ENCODE assay signal across 16 cellular contexts in the genomic region with DNA sequence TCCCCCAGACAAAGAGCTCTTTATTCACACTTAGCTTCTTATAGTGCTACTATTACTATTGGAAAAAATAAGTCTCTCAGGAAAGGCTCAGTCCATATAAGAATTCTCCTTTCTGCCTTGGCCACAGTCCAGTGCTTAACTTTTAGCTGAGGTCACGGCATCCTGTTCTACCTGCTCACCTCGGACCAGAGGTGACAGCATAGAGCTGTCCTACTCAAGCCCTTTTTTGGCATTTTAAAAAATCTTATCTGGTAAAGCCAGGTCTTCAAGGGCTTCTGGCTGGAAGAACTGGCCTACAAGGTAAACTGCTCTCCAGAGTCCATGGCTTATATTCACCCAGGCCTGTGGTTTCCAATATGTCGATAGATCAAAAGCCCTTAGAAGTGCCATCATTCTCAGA.
DNase-seq lines count a peak whose midpoint lies in the region; ATAC-seq, FAIRE-seq and TF ChIP-seq lines count a peak whose summit lies in the region.
"Had no signal": no experiment of that assay in that cellular context is flagged by ENCODE, and none has a peak within 500 bp of the region (broad histone marks: within the 10 kb centered on the region; RNA-seq: fewer than 3 reads in every experiment).

No MANE protein-coding gene starts in this region.

- CTCF ChIA-PET in HepG2 (lab: Yijun Ruan, JAX; ENCODE audit: low intra/inter-chr PET ratio, low total read pairs) = no interaction called here

- BruUV-seq in HepG2 (replicated peaks; lab: Mats Ljungman, UMichigan) = no TSS peak

- peak overlapping the region; percentile 40 for H3K4me2 ChIP-seq in HepG2 (ENCODE audit: low read depth, low read length)

- H3K27me3 ChIP-seq in HepG2 (ENCODE audit: control insufficient read depth in 1 of 2, insufficient read depth in 2 of 2, low read length in 2 of 2) = no peaks in the 10 kb centered on the region

- no peaks in the 10 kb centered on the region for H4K20me1 ChIP-seq in HepG2 (ENCODE audit: insufficient read depth, low read length)

- no peak for FAIRE-seq in HepG2 (lab: Jason Lieb, UNC)

- H3K9ac ChIP-seq in HepG2 (ENCODE audit: insufficient read depth, low read depth, low read length) = peak overlapping the region; percentile 4; the same call in 1 of the 2 replicates
- H3K9ac ChIP-seq: GM23248 had no signal

- DNase-seq in NCI-H1417 (lab: John Stamatoyannopoulos, UW) (peak in 2 of 3 experiments; percentile 33 to 47), NCI-H1417 treated with DMSO at 0.1 percent for 48 hours (lab: John Stamatoyannopoulos, UW) (no peak), left ventricle myocardium superior (no peak), Right ventricle myocardium superior (no peak), HepG2 (ENCODE audit: low spot score) (no peak), dermis blood vessel endothelial cell (no peak)
- no peak for DNase-seq in stimulated activated naive CD4-positive, alpha-beta T cell (lab: John Stamatoyannopoulos, UW)
- DNase-seq: DMS 273 treated with DMSO at 0.1 percent for 48 hours, GDM1, GM23248, HCEC 1CT, NCI-H1105, NCI-H2171 treated with DMSO at 0.1 percent for 48 hours, NCI-H446 treated with DMSO at 0.1 percent for 48 hours had no signal

- no peak for TF ChIP-seq RAD21 in HepG2 (CRISPR knock-in tag; IDR thresholded peaks at IDR 0.05)

- no peaks in the 10 kb centered on the region for H3K36me3 ChIP-seq in HepG2 (replicated peaks in 1 of 2; ENCODE audit: control insufficient read depth in 1 of 2, insufficient read depth in 2 of 2, low read length in 2 of 2)

- POLR2A ChIA-PET in HepG2 (lab: Yijun Ruan, JAX) = no interaction called here

- H3K4me1 ChIP-seq in HepG2 (ENCODE audit: insufficient read depth, low read length) = peaks cover 48% of the 10 kb centered on the region

- in situ Hi-C loops in HepG2 (cut with HindIII; ENCODE audit: extremely low pct_ligation_motif_present, low pct_unique_long_range_greater_than_20kb) = no loop called here

- no peak for TF ChIP-seq POLR2A in HepG2 (IDR thresholded peaks at IDR 0.05; ENCODE audit: insufficient read depth in 1 of 2, low read depth in 2 of 2, low read length in 2 of 2)

- no peak overlapping the region for H2AFZ ChIP-seq in HepG2 (ENCODE audit: low read length)
- H2AFZ ChIP-seq: GM23248 had no signal

- WGBS in HepG2 (ENCODE audit: low lambda C conversion rate) = 44% methylated on average over 3 of the region's 3 CpGs

- no peak overlapping the region for H3K27ac ChIP-seq in HepG2 (ENCODE audit: extremely low read length, insufficient read depth, low read length)
- H3K27ac ChIP-seq: GM23248 had no signal

- H3K79me2 ChIP-seq in HepG2 (ENCODE audit: insufficient read depth, low read length) = no peaks in the 10 kb centered on the region

- no peak for TF ChIP-seq EP300 in HepG2 (IDR thresholded peaks at IDR 0.05; ENCODE audit: low read depth in 2 of 2, low read length in 2 of 2)
- TF ChIP-seq EP300 in HepG2 (CRISPR knock-in tag; IDR thresholded peaks at IDR 0.05; ENCODE audit: borderline replicate concordance) = no peak

- TF ChIP-seq CTCF in HepG2 (CRISPR knock-in tag; IDR thresholded peaks at IDR 0.05) = no peak

- intact Hi-C loops in left ventricle myocardium superior (cut with micrococcal nuclease) (no loop called here), Right ventricle myocardium superior (cut with DNase I) (no loop called here), HepG2 (cut with micrococcal nuclease; ENCODE audit: unreplicated experiment) (no loop called here)

- no peaks in the 10 kb centered on the region for H3K9me3 ChIP-seq in HepG2 (ENCODE audit: low read length)

- ATAC-seq in left ventricle myocardium superior = peak; percentile 6
- ATAC-seq in Right ventricle myocardium superior (ENCODE audit: poor library complexity) = no peak
- ATAC-seq in HepG2 = peak; percentile 18; the same call in 2 of the 3 replicates
- no peak for ATAC-seq in HG02678 (IDR thresholded peaks at IDR 0.05; ENCODE audit: unreplicated experiment)
- ATAC-seq: Panc1 had no signal

- no peak overlapping the region for H3K4me3 ChIP-seq in HepG2 (replicated peaks in 1 of 3; ENCODE audit: insufficient read depth in 1 of 3, low read depth in 2 of 3, low read length in 3 of 3)
- H3K4me3 ChIP-seq: GM23248 had no signal

TF ChIP-seq in HepG2, 621 proteins besides CTCF, POLR2A, EP300 and RAD21:
- TF ChIP-seq ZFP36 (IDR thresholded peaks at IDR 0.05; ENCODE audit: borderline replicate concordance, low read depth, low read length, partially characterized antibody) (no peak), REL (CRISPR knock-in tag; conservative IDR thresholded peaks at IDR 0.05) (no peak), ZBTB21 (CRISPR knock-in tag; IDR thresholded peaks at IDR 0.05) (no peak), KLF12 (CRISPR knock-in tag; IDR thresholded peaks at IDR 0.05; ENCODE audit: borderline replicate concordance) (no peak), KLF6 (CRISPR knock-in tag; IDR thresholded peaks at IDR 0.05) (no peak), ZMAT5 (CRISPR knock-in tag; IDR thresholded peaks at IDR 0.05; ENCODE audit: borderline replicate concordance, low read depth) (no peak), ZNF432 (CRISPR knock-in tag; IDR thresholded peaks at IDR 0.05; ENCODE audit: borderline replicate concordance) (no peak), FIP1L1 (IDR thresholded peaks at IDR 0.05; ENCODE audit: borderline replicate concordance, insufficient read depth, low read depth, low read length) (no peak)

Comparison
In these comparisons a context has a peak if more than half of its experiments do, and no peak if none do; other contexts are left out.
1. DNase-seq: peak in NCI-H1417 (2 of 3); none in NCI-H1417 treated with DMSO at 0.1 percent for 48 hours (single experiment), left ventricle myocardium superior (single experiment), Right ventricle myocardium superior (single experiment), HepG2 (single experiment), stimulated activated naive CD4-positive, alpha-beta T cell (0 of 6) and dermis blood vessel endothelial cell (single experiment).
2. ATAC-seq: peak in left ventricle myocardium superior (single experiment) and HepG2 (single experiment); none in Right ventricle myocardium superior (single experiment) and HG02678 (single experiment).